In the genomic region with DNA sequence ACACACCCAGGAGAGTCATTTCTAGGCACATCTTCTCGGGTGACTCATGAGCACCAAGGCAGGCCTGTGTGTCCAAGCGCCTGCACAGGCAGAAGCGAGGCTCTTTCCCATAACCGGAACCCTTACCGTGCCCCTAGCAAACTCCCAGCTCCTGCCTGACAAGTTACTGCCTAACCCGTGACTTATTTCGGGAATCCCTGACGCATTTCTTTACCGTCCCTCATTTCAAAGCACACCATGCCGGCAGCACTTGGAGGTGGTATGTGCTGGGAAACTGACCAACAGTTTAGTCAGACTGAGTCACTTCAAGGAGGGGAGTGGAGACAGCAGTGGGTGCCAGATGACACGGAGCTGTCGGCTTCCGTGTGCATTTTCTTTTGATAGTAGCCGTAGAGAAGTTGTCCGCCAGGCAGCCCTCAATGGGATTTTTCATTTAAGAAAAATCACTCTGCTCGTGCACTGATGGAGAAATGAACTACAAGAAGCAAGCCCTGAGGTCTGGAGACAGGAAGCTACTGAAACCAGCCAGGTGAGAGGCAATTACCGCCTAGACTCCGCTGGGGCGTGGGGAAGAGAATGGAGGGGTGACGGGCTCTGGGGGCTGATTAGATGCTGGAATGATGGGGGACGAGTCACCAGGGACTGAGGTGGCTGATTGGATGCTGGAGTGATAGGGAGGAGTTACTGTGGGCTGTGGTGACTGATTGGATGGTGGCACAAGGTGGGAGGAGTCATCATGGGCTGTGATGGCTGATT, we compare ENCODE assay signal across 8 cellular contexts. TPM values are rescaled to one million over a fixed set of nuclear protein-coding genes. Genes with fewer than 3 reads are reported as not detected.
DNase-seq lines count a peak whose midpoint lies in the region; ATAC-seq and TF ChIP-seq lines count a peak whose summit lies in the region.

No MANE protein-coding gene starts in this region.

- peak overlapping the region; percentile 72 for H3K4me2 ChIP-seq in SK-N-SH

- no peaks in the 10 kb centered on the region for H3K9me2 ChIP-seq in SK-N-SH

- H3F3A ChIP-seq in SK-N-SH (replicated peaks; ENCODE audit: insufficient read depth), result peaks cover 18% of the 10 kb centered on the region

- DNase-seq in GM04504 (ENCODE audit: low read depth) (peak; percentile 100), SK-N-SH (peak; percentile 88), foreskin keratinocyte (peak; percentile 100), sciatic nerve (ENCODE audit: low spot score) (no peak), NCI-H748 treated with DMSO at 0.1 percent for 48 hours (lab: John Stamatoyannopoulos, UW) (no peak), DMS 273 (lab: John Stamatoyannopoulos, UW; ENCODE audit: unreplicated experiment) (no peak)

- TF ChIP-seq CTCF in SK-N-SH (IDR thresholded peaks at IDR 0.05), result no peak
- TF ChIP-seq CTCF in foreskin keratinocyte (conservative IDR thresholded peaks at IDR 0.05), result peak; percentile 11

- H3K4me1 ChIP-seq in SK-N-SH (ENCODE audit: control insufficient read depth in 1 of 2, insufficient read depth in 2 of 2, low read depth in 1 of 2, low read length in 1 of 2) (peaks cover 0 to 7% of the 10 kb centered on the region in 2 experiments; a peak in 3 of 4 replicates), foreskin keratinocyte (peaks cover 19% of the 10 kb centered on the region)

- H3K36me3 ChIP-seq in SK-N-SH (replicated peaks in 1 of 2; ENCODE audit: control insufficient read depth in 1 of 2, insufficient read depth in 2 of 2, low read length in 1 of 2), result no peaks in the 10 kb centered on the region

- peak overlapping the region; percentile 87 for H3K9ac ChIP-seq in SK-N-SH

- intact Hi-C loops in sciatic nerve (cut with DNase I), result no loop called here

- CTCF ChIA-PET in SK-N-SH (lab: Yijun Ruan, JAX), result interaction anchor here (0.7 to 1.7 kb wide), 4 partner anchors 10 to 1338 kb away, joined by 3 to 7 read pairs (median 4); no protein-coding TSS in a partner anchor

- H3K27ac ChIP-seq in SK-N-SH (ENCODE audit: low read depth in 2 of 2, low read length in 1 of 2) (peak overlapping the region; percentile 58 to 100), foreskin keratinocyte (peak overlapping the region; percentile 98)

- H3K4me3 ChIP-seq in SK-N-SH (ENCODE audit: low read depth in 2 of 2, low read length in 1 of 2), result peak overlapping the region; percentile 52 to 63

- no peaks in the 10 kb centered on the region for H3K9me3 ChIP-seq in SK-N-SH

- peak in 1 of 2 experiments; percentile 94; a peak in 2 of 4 replicates for TF ChIP-seq EP300 in SK-N-SH (IDR thresholded peaks at IDR 0.05; ENCODE audit: borderline replicate concordance in 1 of 2, low read depth in 1 of 2, low read length in 1 of 2)

- WGBS in SK-N-SH (ENCODE audit: low lambda C conversion rate), result 4% methylated on average over 20 of the region's 21 CpGs

- no peaks in the 10 kb centered on the region; the same call in 1 of the 2 replicates for H3K79me2 ChIP-seq in SK-N-SH (ENCODE audit: insufficient read depth)

- no peaks in the 10 kb centered on the region for H3K27me3 ChIP-seq in SK-N-SH (ENCODE audit: insufficient read depth)
- no peaks in the 10 kb centered on the region for H3K27me3 ChIP-seq in foreskin keratinocyte

- no peaks in the 10 kb centered on the region for H4K20me1 ChIP-seq in SK-N-SH (ENCODE audit: insufficient read depth)

- POLR2A ChIA-PET in SK-N-SH (lab: Yijun Ruan, JAX), result no interaction called here

- ATAC-seq in foreskin keratinocyte (peak; percentile 90), sciatic nerve (peak; percentile 63), GM19395 (IDR thresholded peaks at IDR 0.05; ENCODE audit: unreplicated experiment) (no peak), GM18873 (IDR thresholded peaks at IDR 0.05; ENCODE audit: low FRiP score, unreplicated experiment) (no peak)

- no peak overlapping the region for H2AFZ ChIP-seq in SK-N-SH (ENCODE audit: low read depth)

- no peak for TF ChIP-seq RAD21 in SK-N-SH (IDR thresholded peaks at IDR 0.05; ENCODE audit: low read length)

TF ChIP-seq in SK-N-SH, 30 proteins besides CTCF, POLR2A, EP300 and RAD21 (continues in another document):
- TF ChIP-seq, protein P1, sequence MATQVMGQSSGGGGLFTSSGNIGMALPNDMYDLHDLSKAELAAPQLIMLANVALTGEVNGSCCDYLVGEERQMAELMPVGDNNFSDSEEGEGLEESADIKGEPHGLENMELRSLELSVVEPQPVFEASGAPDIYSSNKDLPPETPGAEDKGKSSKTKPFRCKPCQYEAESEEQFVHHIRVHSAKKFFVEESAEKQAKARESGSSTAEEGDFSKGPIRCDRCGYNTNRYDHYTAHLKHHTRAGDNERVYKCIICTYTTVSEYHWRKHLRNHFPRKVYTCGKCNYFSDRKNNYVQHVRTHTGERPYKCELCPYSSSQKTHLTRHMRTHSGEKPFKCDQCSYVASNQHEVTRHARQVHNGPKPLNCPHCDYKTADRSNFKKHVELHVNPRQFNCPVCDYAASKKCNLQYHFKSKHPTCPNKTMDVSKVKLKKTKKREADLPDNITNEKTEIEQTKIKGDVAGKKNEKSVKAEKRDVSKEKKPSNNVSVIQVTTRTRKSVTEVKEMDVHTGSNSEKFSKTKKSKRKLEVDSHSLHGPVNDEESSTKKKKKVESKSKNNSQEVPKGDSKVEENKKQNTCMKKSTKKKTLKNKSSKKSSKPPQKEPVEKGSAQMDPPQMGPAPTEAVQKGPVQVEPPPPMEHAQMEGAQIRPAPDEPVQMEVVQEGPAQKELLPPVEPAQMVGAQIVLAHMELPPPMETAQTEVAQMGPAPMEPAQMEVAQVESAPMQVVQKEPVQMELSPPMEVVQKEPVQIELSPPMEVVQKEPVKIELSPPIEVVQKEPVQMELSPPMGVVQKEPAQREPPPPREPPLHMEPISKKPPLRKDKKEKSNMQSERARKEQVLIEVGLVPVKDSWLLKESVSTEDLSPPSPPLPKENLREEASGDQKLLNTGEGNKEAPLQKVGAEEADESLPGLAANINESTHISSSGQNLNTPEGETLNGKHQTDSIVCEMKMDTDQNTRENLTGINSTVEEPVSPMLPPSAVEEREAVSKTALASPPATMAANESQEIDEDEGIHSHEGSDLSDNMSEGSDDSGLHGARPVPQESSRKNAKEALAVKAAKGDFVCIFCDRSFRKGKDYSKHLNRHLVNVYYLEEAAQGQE (IDR thresholded peaks at IDR 0.05; ENCODE audit: low read depth, low read length), result peak; percentile 71
- TF ChIP-seq FOXJ3 (CRISPR knock-in tag; IDR thresholded peaks at IDR 0.05) (no peak), FOXM1 (IDR thresholded peaks at IDR 0.05; ENCODE audit: low read depth) (peak; percentile 85; the same call in 1 of the 2 replicates), SIN3A (IDR thresholded peaks at IDR 0.05; ENCODE audit: borderline replicate concordance, low read depth, low read length) (peak; percentile 72; the same call in 1 of the 2 replicates), GABPA (IDR thresholded peaks at IDR 0.05; ENCODE audit: low read depth) (no peak; the same call in 1 of the 2 replicates), SMC3 (IDR thresholded peaks at IDR 0.05; ENCODE audit: low read depth, low read length) (no peak), TCF12 (IDR thresholded peaks at IDR 0.05) (peak; percentile 96), TAF1 (IDR thresholded peaks at IDR 0.05; ENCODE audit: borderline replicate concordance, low read depth, low read length) (no peak), EZH2phosphoT487 (IDR thresholded peaks at IDR 0.05; ENCODE audit: borderline replicate concordance, low read depth) (no peak), CHD2 (IDR thresholded peaks at IDR 0.05; ENCODE audit: low read length, partially characterized antibody) (no peak), YY1 (IDR thresholded peaks at IDR 0.05; ENCODE audit: low read depth) (no peak), NFIC (IDR thresholded peaks at IDR 0.05; ENCODE audit: borderline replicate concordance) (peak; percentile 98), RXRA (IDR thresholded peaks at IDR 0.05; ENCODE audit: borderline replicate concordance, low read depth) (peak; percentile 74; the same call in 1 of the 2 replicates), MEF2A (IDR thresholded peaks at IDR 0.05; ENCODE audit: borderline replicate concordance, low read depth) (peak; percentile 69; the same call in 1 of the 2 replicates), POLR2AphosphoS5 (IDR thresholded peaks at IDR 0.05; ENCODE audit: low read depth, low read length) (peak; percentile 80), ELF1 (IDR thresholded peaks at IDR 0.05) (peak; percentile 56; the same call in 1 of the 2 replicates), GATA2 (CRISPR knock-in tag; IDR thresholded peaks at IDR 0.05) (no peak), RFX5 (IDR thresholded peaks at IDR 0.05; ENCODE audit: low read length) (peak; percentile 87), TEAD4 (IDR thresholded peaks at IDR 0.05; ENCODE audit: borderline replicate concordance, insufficient read depth) (peak; percentile 95)
- TF ChIP-seq, protein P2, sequence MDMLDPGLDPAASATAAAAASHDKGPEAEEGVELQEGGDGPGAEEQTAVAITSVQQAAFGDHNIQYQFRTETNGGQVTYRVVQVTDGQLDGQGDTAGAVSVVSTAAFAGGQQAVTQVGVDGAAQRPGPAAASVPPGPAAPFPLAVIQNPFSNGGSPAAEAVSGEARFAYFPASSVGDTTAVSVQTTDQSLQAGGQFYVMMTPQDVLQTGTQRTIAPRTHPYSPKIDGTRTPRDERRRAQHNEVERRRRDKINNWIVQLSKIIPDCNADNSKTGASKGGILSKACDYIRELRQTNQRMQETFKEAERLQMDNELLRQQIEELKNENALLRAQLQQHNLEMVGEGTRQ (IDR thresholded peaks at IDR 0.05; ENCODE audit: borderline replicate concordance, low read depth, low read length), result no peak
- TF ChIP-seq, protein P3, sequence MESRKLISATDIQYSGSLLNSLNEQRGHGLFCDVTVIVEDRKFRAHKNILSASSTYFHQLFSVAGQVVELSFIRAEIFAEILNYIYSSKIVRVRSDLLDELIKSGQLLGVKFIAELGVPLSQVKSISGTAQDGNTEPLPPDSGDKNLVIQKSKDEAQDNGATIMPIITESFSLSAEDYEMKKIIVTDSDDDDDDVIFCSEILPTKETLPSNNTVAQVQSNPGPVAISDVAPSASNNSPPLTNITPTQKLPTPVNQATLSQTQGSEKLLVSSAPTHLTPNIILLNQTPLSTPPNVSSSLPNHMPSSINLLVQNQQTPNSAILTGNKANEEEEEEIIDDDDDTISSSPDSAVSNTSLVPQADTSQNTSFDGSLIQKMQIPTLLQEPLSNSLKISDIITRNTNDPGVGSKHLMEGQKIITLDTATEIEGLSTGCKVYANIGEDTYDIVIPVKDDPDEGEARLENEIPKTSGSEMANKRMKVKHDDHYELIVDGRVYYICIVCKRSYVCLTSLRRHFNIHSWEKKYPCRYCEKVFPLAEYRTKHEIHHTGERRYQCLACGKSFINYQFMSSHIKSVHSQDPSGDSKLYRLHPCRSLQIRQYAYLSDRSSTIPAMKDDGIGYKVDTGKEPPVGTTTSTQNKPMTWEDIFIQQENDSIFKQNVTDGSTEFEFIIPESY (IDR thresholded peaks at IDR 0.05; ENCODE audit: borderline replicate concordance, low read depth), result peak; percentile 68

RNA-seq across cellular contexts. Expression of a gene that starts 17.2 kb away (rescaled TPM):
- polyA plus RNA-seq in SK-N-SH (2012; rRNA removed) (6.2 and 7.7 TPM in 2 replicates), foreskin keratinocyte (3.3 and 3.6 TPM in 2 replicates)
- 6.9 and 7.3 TPM in 2 replicates for polyA plus RNA-seq in SK-N-SH (2012; cell fraction: cytosol; rRNA removed)
- 3.6 and 7.6 TPM in 2 replicates for polyA plus RNA-seq in SK-N-SH (2012; cell fraction: nucleus; rRNA removed)
- total RNA-seq in foreskin keratinocyte (9.7 and 11.3 TPM in 2 replicates), sciatic nerve (40.3 TPM)

Comparison
In these comparisons a context has a peak if more than half of its experiments do, and no peak if none do; other contexts are left out.
1. DNase-seq: peak in GM04504 (single experiment), SK-N-SH (single experiment) and foreskin keratinocyte (2 of 2); none in sciatic nerve (single experiment), NCI-H748 treated with DMSO at 0.1 percent for 48 hours (single experiment) and DMS 273 (single experiment).
2. ATAC-seq: peak in foreskin keratinocyte (single experiment) and sciatic nerve (single experiment); none in GM19395 (single experiment) and GM18873 (single experiment).